In genomic region chr15:53482055-53482454, GRCh38 we compare ENCODE assay signal across 11 cellular contexts.
"Had no signal": no experiment of that assay in that cellular context is flagged by ENCODE, and none has a peak within 500 bp of the region (broad histone marks: within the 10 kb centered on the region; RNA-seq: fewer than 3 reads in every experiment).

No MANE protein-coding gene starts in this region.

- H3K27ac ChIP-seq: GM23248 had no signal

- H3K36me3 ChIP-seq: HAP-1 had no signal

- H3K9ac ChIP-seq: GM23248 had no signal

- H3K4me2 ChIP-seq: GM23338 had no signal

- H2AFZ ChIP-seq: GM23248, GM23338 had no signal

- H3K4me3 ChIP-seq: GM23248, GM23338, HAP-1 had no signal

- DNase-seq: GM23248, GOT3, H7, H9, HCEC 1CT, HFFc6 had no signal

- H3K9me3 ChIP-seq: HAP-1 had no signal

- FAIRE-seq: H1, H54 had no signal

- H3K4me1 ChIP-seq: HAP-1 had no signal

- ATAC-seq: GM23338, HCT116 had no signal
